ENCODE assay signal across 17 cellular contexts in genomic region chr7:116675812-116676355, GRCh38. TPM values are rescaled to one million over a fixed set of nuclear protein-coding genes. Genes with fewer than 3 reads are reported as not detected.
DNase-seq lines count a peak whose midpoint lies in the region; ATAC-seq and TF ChIP-seq lines count a peak whose summit lies in the region.
"Had no signal": no experiment of that assay in that cellular context is flagged by ENCODE, and none has a peak within 500 bp of the region (broad histone marks: within the 10 kb centered on the region; RNA-seq: fewer than 3 reads in every experiment).

No MANE protein-coding gene starts in this region.

- H3K4me3 Mint-ChIP-seq in MCF 10A (ENCODE audit: unreplicated experiment): peak overlapping the region; percentile 83
- H3K4me3 Mint-ChIP-seq in progenitor cell of endocrine pancreas (ENCODE audit: low read depth): no peak overlapping the region
- H3K4me3 Mint-ChIP-seq in T-cell: no peak overlapping the region
- H3K4me3 Mint-ChIP-seq: GM23338 had no signal

- peak overlapping the region; percentile 91 for H3K4me2 ChIP-seq in skeletal muscle satellite cell (ENCODE audit: low read length)
- H3K4me2 ChIP-seq: BLaER1, GM23338 had no signal

- H3K36me3 Mint-ChIP-seq in MCF 10A (ENCODE audit: insufficient read depth, unreplicated experiment): peaks cover 13% of the 10 kb centered on the region
- no peaks in the 10 kb centered on the region for H3K36me3 Mint-ChIP-seq in progenitor cell of endocrine pancreas (ENCODE audit: insufficient read depth)
- H3K36me3 Mint-ChIP-seq in T-cell: no peaks in the 10 kb centered on the region

- H3K4me1 Mint-ChIP-seq in MCF 10A (ENCODE audit: insufficient read depth, unreplicated experiment): peaks cover 39% of the 10 kb centered on the region
- H3K4me1 Mint-ChIP-seq in progenitor cell of endocrine pancreas (ENCODE audit: low read depth): peaks cover 23% of the 10 kb centered on the region
- H3K4me1 Mint-ChIP-seq in T-cell: peaks cover 5 to 8% (median 7%) of the 10 kb centered on the region in 3 donors

- no peaks in the 10 kb centered on the region for H3K9me3 ChIP-seq in breast epithelium
- H3K9me3 ChIP-seq in Panc1 (ENCODE audit: control insufficient read depth, insufficient read depth, low read depth, low read length): no peaks in the 10 kb centered on the region
- no peaks in the 10 kb centered on the region for H3K9me3 ChIP-seq in skeletal muscle satellite cell (replicated peaks; ENCODE audit: low read length)

- BruUV-seq in MCF 10A (replicated peaks; lab: Mats Ljungman, UMichigan): no TSS peak
- no TSS peak for BruUV-seq in Panc1 (replicated peaks; lab: Mats Ljungman, UMichigan)

- no peaks in the 10 kb centered on the region for H3K4me1 ChIP-seq in breast epithelium
- H3K4me1 ChIP-seq in Panc1 (ENCODE audit: control insufficient read depth, insufficient read depth, low read length): peaks cover 49% of the 10 kb centered on the region
- peaks cover 34% of the 10 kb centered on the region for H3K4me1 ChIP-seq in foreskin keratinocyte
- peaks cover 52% of the 10 kb centered on the region for H3K4me1 ChIP-seq in skeletal muscle satellite cell (ENCODE audit: control insufficient read depth, insufficient read depth, low read length)
- H3K4me1 ChIP-seq: BLaER1 had no signal

- in situ Hi-C loops in Panc1 (cut with HindIII; ENCODE audit: low pct_unique_long_range_greater_than_20kb, low sequenced_read_pairs): no loop called here

- intact Hi-C loops in MCF 10A (cut with micrococcal nuclease) (no loop called here), breast epithelium (cut with DNase I; ENCODE audit: low total_unique reads) (no loop called here), Panc1 (cut with micrococcal nuclease; ENCODE audit: unreplicated experiment) (no loop called here)

- no peak for TF ChIP-seq POLR2A in breast epithelium (IDR thresholded peaks at IDR 0.05)

- H3K4me3 ChIP-seq in breast epithelium: no peak overlapping the region
- H3K4me3 ChIP-seq in Panc1 (ENCODE audit: low read depth in 2 of 2, low read length in 2 of 2): no peak overlapping the region
- H3K4me3 ChIP-seq in skeletal muscle satellite cell (ENCODE audit: low read length): no peak overlapping the region
- H3K4me3 ChIP-seq: BLaER1, GM23338 had no signal

- H3K27ac Mint-ChIP-seq in MCF 10A (ENCODE audit: low read depth, unreplicated experiment) (peak overlapping the region; percentile 98), progenitor cell of endocrine pancreas (no peak overlapping the region), T-cell (no peak overlapping the region)
- H3K27ac Mint-ChIP-seq: GM23338 had no signal

- no peak for ATAC-seq in Panc1
- ATAC-seq in foreskin keratinocyte: no peak
- ATAC-seq in T-cell (replicated peaks in 1 of 4): no peak
- ATAC-seq: GM23338 had no signal

- CTCF ChIA-PET in MCF 10A (lab: Yijun Ruan, JAX) (interaction anchor here (0.6 to 7.7 kb wide), 11 partner anchors 10 to 186 kb away, joined by 3 to 62 read pairs (median 5); no protein-coding TSS in a partner anchor), Panc1 (lab: Charles Lee) (no interaction called here), T-cell (lab: Charles Lee) (no interaction called here)

- POLR2A ChIA-PET in MCF 10A (lab: Yijun Ruan, JAX) (interaction anchor here (0.8 to 12.1 kb wide), 17 partner anchors 11 to 465 kb away, joined by 3 to 362 read pairs (median 26); partner anchors contain the start of genes CAV1 and TES), Panc1 (lab: Charles Lee) (no interaction called here), T-cell (lab: Charles Lee) (interaction anchor here in 1 of 2 donors (0.5 kb wide), 1 partner anchor 488 kb away, joined by 3 read pairs; no protein-coding TSS in a partner anchor)

- no peaks in the 10 kb centered on the region for H3K27me3 ChIP-seq in breast epithelium
- H3K27me3 ChIP-seq in Panc1 (ENCODE audit: control insufficient read depth, insufficient read depth, low read length): no peaks in the 10 kb centered on the region
- H3K27me3 ChIP-seq in foreskin keratinocyte: no peaks in the 10 kb centered on the region
- H3K27me3 ChIP-seq in skeletal muscle satellite cell (ENCODE audit: control insufficient read depth, insufficient read depth, low read length): no peaks in the 10 kb centered on the region
- H3K27me3 ChIP-seq: BLaER1 had no signal

- H3K27ac ChIP-seq in breast epithelium (no peak overlapping the region), Panc1 (ENCODE audit: low read length) (peak overlapping the region; percentile 10; the same call in 1 of the 2 replicates), foreskin keratinocyte (peak overlapping the region; percentile 98)
- H3K27ac ChIP-seq: 22Rv1, BLaER1, HL-60 had no signal

- H3K9me3 Mint-ChIP-seq in MCF 10A (ENCODE audit: unreplicated experiment) (no peaks in the 10 kb centered on the region), progenitor cell of endocrine pancreas (ENCODE audit: low read depth) (no peaks in the 10 kb centered on the region), T-cell (no peaks in the 10 kb centered on the region)
- H3K9me3 Mint-ChIP-seq: GM23338 had no signal

- no peak for DNase-seq in MCF 10A (ENCODE audit: unreplicated experiment)
- DNase-seq in breast epithelium (ENCODE audit: low spot score in 2 of 2): no peak
- DNase-seq in Panc1 (ENCODE audit: low read depth, low spot score): no peak
- DNase-seq in foreskin keratinocyte: no peak
- DNase-seq in DMS153 treated with DMSO at 0.1 percent for 48 hours (lab: John Stamatoyannopoulos, UW; ENCODE audit: unreplicated experiment): no peak
- DNase-seq in progenitor cell of endocrine pancreas (ENCODE audit: low spot score, unreplicated experiment): no peak
- no peak for DNase-seq in T-cell
- DNase-seq: AML-193, DMS 273 treated with DMSO at 0.1 percent for 48 hours, DMS79 treated with DMSO at 0.1 percent for 48 hours, EL, H7 had no signal

- TF ChIP-seq CTCF in MCF 10A (IDR thresholded peaks at IDR 0.05; ENCODE audit: unreplicated experiment): no peak
- TF ChIP-seq CTCF in breast epithelium (IDR thresholded peaks at IDR 0.05): no peak
- TF ChIP-seq CTCF in Panc1 (IDR thresholded peaks at IDR 0.05): no peak
- no peak for TF ChIP-seq CTCF in foreskin keratinocyte (conservative IDR thresholded peaks at IDR 0.05)
- no peak for TF ChIP-seq CTCF in progenitor cell of endocrine pancreas (IDR thresholded peaks at IDR 0.05; ENCODE audit: unreplicated experiment)

- no peaks in the 10 kb centered on the region for H3K36me3 ChIP-seq in breast epithelium
- H3K36me3 ChIP-seq in Panc1 (ENCODE audit: control insufficient read depth, insufficient read depth, low read length): peaks cover 3% of the 10 kb centered on the region; the same call in 1 of the 2 replicates
- H3K36me3 ChIP-seq in skeletal muscle satellite cell (ENCODE audit: insufficient read depth, low read length): no peaks in the 10 kb centered on the region
- H3K36me3 ChIP-seq: BLaER1 had no signal

- H3K27me3 Mint-ChIP-seq in MCF 10A (ENCODE audit: insufficient read depth, unreplicated experiment) (no peaks in the 10 kb centered on the region), progenitor cell of endocrine pancreas (no peaks in the 10 kb centered on the region), T-cell (peaks cover 41 to 50% of the 10 kb centered on the region in 2 donors)

- H3K9ac ChIP-seq in skeletal muscle satellite cell (ENCODE audit: low read depth, low read length): no peak overlapping the region
- H3K9ac ChIP-seq: BLaER1 had no signal

RNA-seq across cellular contexts. Expression of gene MET, which starts 3.9 kb away (rescaled TPM):
- total RNA-seq in MCF 10A (2022) (129 and 154 TPM in 2 replicates), breast epithelium (10 to 100 TPM; 25.8 to 85.6 (median 40.6) TPM), Panc1 (2021; ENCODE audit: unreplicated experiment) (103 TPM), foreskin keratinocyte (147 and 157 TPM in 2 replicates), progenitor cell of endocrine pancreas (44.4 and 46.0 TPM in 2 replicates), T-cell (under 1 TPM in 3 of 5 donors, not detected in 2; 0.44 to 0.59 (median 0.53) TPM)
- polyA plus RNA-seq in Panc1 (2012; ENCODE audit: insufficient read length): 33.7 TPM
- polyA plus RNA-seq in foreskin keratinocyte: 26.7 and 30.7 TPM in 2 replicates
- 55.9 and 94.8 TPM in 2 replicates for total RNA-seq in skeletal muscle satellite cell (2012; rRNA removed)

Comparison
In these comparisons a context has a peak if more than half of its experiments do, and no peak if none do; other contexts are left out.
1. H3K27ac ChIP-seq: peak in Panc1 (single experiment) and foreskin keratinocyte (single experiment); none in breast epithelium (0 of 2).
2. RNA of gene MET, which starts 3.9 kb away (total RNA-seq): 147 to 157 TPM in foreskin keratinocyte, 129 to 154 TPM in MCF 10A, 103 TPM in Panc1 (single experiment), 44.4 to 46.0 TPM in progenitor cell of endocrine pancreas and 25.8 to 85.6 TPM in breast epithelium; 0.44 to 0.59 TPM in T-cell; every median in the first group is over 10 times any median in the second.